Comparison of ENCODE assay signal across 15 cellular contexts in genomic region chr6:113626470-113626869, GRCh38.
DNase-seq lines count a peak whose midpoint lies in the region; ATAC-seq, FAIRE-seq and TF ChIP-seq lines count a peak whose summit lies in the region.
"Had no signal": no experiment of that assay in that cellular context is flagged by ENCODE, and none has a peak within 500 bp of the region (broad histone marks: within the 10 kb centered on the region; RNA-seq: fewer than 3 reads in every experiment).

No MANE protein-coding gene starts in this region.

- no peaks in the 10 kb centered on the region for H3K27me3 ChIP-seq in GM12878 (replicated peaks in 1 of 2; ENCODE audit: control insufficient read depth in 2 of 2, insufficient read depth in 2 of 2, low read length in 1 of 2)
- no peaks in the 10 kb centered on the region for H3K27me3 ChIP-seq in effector memory CD4-positive, alpha-beta T cell (replicated peaks; ENCODE audit: control insufficient read depth, insufficient read depth, low read length, poor library complexity, severe bottlenecking)
- H3K27me3 ChIP-seq: left lung, pancreas, SJCRH30 had no signal

- H3K27ac ChIP-seq in GM12878 (ENCODE audit: control insufficient read depth, insufficient read depth), result peak overlapping the region; percentile 100
- H3K27ac ChIP-seq in effector memory CD4-positive, alpha-beta T cell (ENCODE audit: insufficient read depth, low read length, poor library complexity, severe bottlenecking), result no peak overlapping the region
- H3K27ac ChIP-seq: C4-2B, left lung, pancreas, SJCRH30 had no signal

- no TSS peak for BruUV-seq in GM12878 (replicated peaks; lab: Mats Ljungman, UMichigan)

- TF ChIP-seq CTCF in GM12878 (IDR thresholded peaks at IDR 0.05 in 2 of 3, conservative IDR thresholded peaks at IDR 0.05 in 1 of 3; ENCODE audit: control insufficient read depth in 2 of 3, extremely low read depth in 1 of 3, insufficient read depth in 1 of 3, low read depth in 3 of 3, low read length in 3 of 3), result no peak; a peak in 1 of 6 replicates

- ATAC-seq in GM18505 (IDR thresholded peaks at IDR 0.05; ENCODE audit: unreplicated experiment) (peak; percentile 34), GM21381 (IDR thresholded peaks at IDR 0.05; ENCODE audit: unreplicated experiment) (peak; percentile 19), HG03039 (IDR thresholded peaks at IDR 0.05; ENCODE audit: unreplicated experiment) (peak; percentile 21), GM12878 (peak; percentile 42), HG03280 (IDR thresholded peaks at IDR 0.05; ENCODE audit: unreplicated experiment) (no peak)
- ATAC-seq: left lung, pancreas had no signal

- H3K79me2 ChIP-seq in GM12878 (ENCODE audit: control insufficient read depth, insufficient read depth, low read length), result peaks cover 26% of the 10 kb centered on the region

- RAD21 ChIA-PET in GM12878 (lab: Charles Lee; ENCODE audit: unreplicated experiment), result interaction anchor here (0.7 to 14.0 kb wide), 26 partner anchors 8 to 746 kb away, joined by 3 to 395 read pairs (median 5); no protein-coding TSS in a partner anchor

- H4K20me1 ChIP-seq in GM12878 (ENCODE audit: control insufficient read depth, insufficient read depth), result no peaks in the 10 kb centered on the region

- intact Hi-C loops in GM12878 (cut with micrococcal nuclease; ENCODE audit: unreplicated experiment), result loop anchor here (1.0 to 5.0 kb wide), 2 partner anchors 64 to 249 kb away; no protein-coding TSS in a partner anchor

- H3K4me1 ChIP-seq in GM12878 (ENCODE audit: control insufficient read depth, insufficient read depth, low read length), result peaks cover 68% of the 10 kb centered on the region
- H3K4me1 ChIP-seq in effector memory CD4-positive, alpha-beta T cell (ENCODE audit: control insufficient read depth, insufficient read depth, low read length, poor library complexity, severe bottlenecking), result peaks cover 3% of the 10 kb centered on the region
- H3K4me1 ChIP-seq: SJCRH30 had no signal

- DNase-seq in GM12878 (ENCODE audit: low read depth, low spot score) (no peak), SHP77 (lab: John Stamatoyannopoulos, UW) (no peak)
- DNase-seq in effector memory CD4-positive, alpha-beta T cell, result no peak
- no peak for DNase-seq in stimulated activated CD4-positive, alpha-beta T cell treated with anti-CD3 and anti-CD28 coated beads, Interleukin-12 subunit alpha, Interleukin-12 subunit beta, amount 100 ng/mL, for 4 hours
- DNase-seq: activated CD4-positive, alpha-beta T cell treated with anti-CD3 and anti-CD28 coated beads for 4 hours; activated naive CD4-positive, alpha-beta T cell; left lung; NCI-H1930; pancreas; SJCRH30 had no signal

- peak overlapping the region; percentile 5; the same call in 1 of the 2 replicates for H3K9ac ChIP-seq in GM12878 (ENCODE audit: control insufficient read depth, insufficient read depth, low read length)

- TF ChIP-seq POLR2A in GM18505 (IDR thresholded peaks at IDR 0.05; ENCODE audit: borderline replicate concordance, extremely low read depth, insufficient read depth, insufficient read length) (peak; percentile 47), GM12878 (IDR thresholded peaks at IDR 0.05; ENCODE audit: low read depth, low read length) (no peak)

- H3K9me3 ChIP-seq in GM12878 (replicated peaks; ENCODE audit: control insufficient read depth, insufficient read depth, low read length), result no peaks in the 10 kb centered on the region
- H3K9me3 ChIP-seq in effector memory CD4-positive, alpha-beta T cell (ENCODE audit: control insufficient read depth, low read length), result no peaks in the 10 kb centered on the region
- H3K9me3 ChIP-seq: left lung, pancreas, SJCRH30 had no signal

- WGBS in GM12878 (ENCODE audit: insufficient coverage, insufficient replicate concordance, low lambda C conversion rate, missing lambda C conversion rate), result 0% methylated on average over 1 of the region's 1 CpG

- peak; percentile 73 for FAIRE-seq in GM12878 (lab: Jason Lieb, UNC)
- FAIRE-seq: pancreas had no signal

- peak overlapping the region; percentile 25; the same call in 1 of the 2 replicates for H3K4me3 ChIP-seq in GM12878
- H3K4me3 ChIP-seq in effector memory CD4-positive, alpha-beta T cell (ENCODE audit: insufficient read depth, low read depth, low read length, poor library complexity, severe bottlenecking), result no peak overlapping the region
- H3K4me3 ChIP-seq: left lung, pancreas, SJCRH30 had no signal

- peak; percentile 39; the same call in 1 of the 2 replicates for TF ChIP-seq RAD21 in GM12878 (IDR thresholded peaks at IDR 0.05; ENCODE audit: insufficient read depth, low read depth, low read length)

- H3K4me2 ChIP-seq in GM12878 (ENCODE audit: control insufficient read depth, insufficient read depth), result peak overlapping the region; percentile 99

- SMC1A ChIA-PET in GM12878 (lab: Charles Lee; ENCODE audit: uncharacterized antibody, unreplicated experiment), result interaction anchor here (0.8 to 15.5 kb wide), 33 partner anchors 7 to 339 kb away, joined by 3 to 489 read pairs (median 6); no protein-coding TSS in a partner anchor

- no peak overlapping the region; the same call in 1 of the 2 replicates for H2AFZ ChIP-seq in GM12878 (ENCODE audit: control insufficient read depth, low read depth, low read length)

- in situ Hi-C loops in GM12878 (cut with MboI), result loop anchor here (25.0 kb wide), 2 partner anchors 1789 to 1889 kb away; no protein-coding TSS in a partner anchor

- CTCF ChIA-PET in GM12878 (lab: Yijun Ruan, JAX), result interaction anchor here (0.6 to 15.8 kb wide), 11 partner anchors 10 to 473 kb away, joined by 3 to 146 read pairs (median 5); no protein-coding TSS in a partner anchor

- H3K36me3 ChIP-seq in GM12878 (ENCODE audit: control insufficient read depth in 2 of 2, insufficient read depth in 2 of 2, low read length in 1 of 2), result no peaks in the 10 kb centered on the region
- H3K36me3 ChIP-seq in effector memory CD4-positive, alpha-beta T cell (ENCODE audit: control insufficient read depth, insufficient read depth, low read length), result no peaks in the 10 kb centered on the region
- H3K36me3 ChIP-seq: left lung, pancreas, SJCRH30 had no signal

- TF ChIP-seq EP300 in GM12878 (IDR thresholded peaks at IDR 0.05; ENCODE audit: borderline replicate concordance in 1 of 2, control insufficient read depth in 1 of 2, low read depth in 2 of 2, low read length in 2 of 2), result 0 out of 4 replicates have a peak, but pooled peaks of 1 of the 2 experiments have one; percentile 11

- POLR2A ChIA-PET in GM12878 (lab: Charles Lee), result interaction anchor here (1.0 to 15.9 kb wide), 9 partner anchors 8 to 338 kb away, joined by 3 to 304 read pairs (median 6); no protein-coding TSS in a partner anchor

TF ChIP-seq in GM12878, 131 proteins besides CTCF, POLR2A, EP300 and RAD21:
- peak; percentile 32; the same call in 1 of the 2 replicates for TF ChIP-seq CREM (IDR thresholded peaks at IDR 0.05; ENCODE audit: low read depth)
- peak; percentile 77 for TF ChIP-seq ZNF687 (IDR thresholded peaks at IDR 0.05)
- TF ChIP-seq BACH1 (IDR thresholded peaks at IDR 0.05; ENCODE audit: borderline replicate concordance), result 0 out of 2 replicates have a peak, but pooled peaks have one; percentile 20
- TF ChIP-seq STAT3 (IDR thresholded peaks at IDR 0.05; ENCODE audit: low read depth, low read length), result no peak
- peak; percentile 76 for TF ChIP-seq RAD51 (IDR thresholded peaks at IDR 0.05)
- peak; percentile 43; the same call in 1 of the 2 replicates for TF ChIP-seq EED (IDR thresholded peaks at IDR 0.05; ENCODE audit: low read depth)
- peak; percentile 32; the same call in 1 of the 2 replicates for TF ChIP-seq IKZF1 (conservative IDR thresholded peaks at IDR 0.05)
- TF ChIP-seq YY1 (IDR thresholded peaks at IDR 0.05; ENCODE audit: low read depth, low read length), result peak; percentile 39; the same call in 1 of the 2 replicates
- no peak for TF ChIP-seq RFX5 (IDR thresholded peaks at IDR 0.05; ENCODE audit: low read depth, low read length)
- no peak for TF ChIP-seq ETV6 (conservative IDR thresholded peaks at IDR 0.05 in 1 of 2, IDR thresholded peaks at IDR 0.05 in 1 of 2; ENCODE audit: borderline replicate concordance in 1 of 2, low read depth in 1 of 2)
- 0 out of 3 replicates have a peak, but pooled peaks have one; percentile 34 for TF ChIP-seq POU2F2 (IDR thresholded peaks at IDR 0.05; ENCODE audit: borderline replicate concordance, low read depth, low read length)
- TF ChIP-seq ZNF217 (IDR thresholded peaks at IDR 0.05), result no peak
- TF ChIP-seq ZNF207 (IDR thresholded peaks at IDR 0.05; ENCODE audit: borderline replicate concordance), result no peak
- peak; percentile 58 to 64; a peak in 3 of 4 replicates for TF ChIP-seq BHLHE40 (IDR thresholded peaks at IDR 0.05; ENCODE audit: borderline replicate concordance in 1 of 2, low read depth in 2 of 2, low read length in 1 of 2)
- TF ChIP-seq IKZF2 (IDR thresholded peaks at IDR 0.05), result peak in 1 of 2 experiments; percentile 52; a peak in 2 of 4 replicates
